ENCODE assay signal across 28 cellular contexts in genomic region chr10:33086100-33086499, GRCh38.
"Had no signal": no experiment of that assay in that cellular context is flagged by ENCODE, and none has a peak within 500 bp of the region (broad histone marks: within the 10 kb centered on the region; RNA-seq: fewer than 3 reads in every experiment).

No MANE protein-coding gene starts in this region.

- H3K27me3 ChIP-seq: hepatocyte, left lung, neural progenitor cell, neutrophil, sigmoid colon, spleen, suprapubic skin, tibial artery, upper lobe of right lung had no signal

- H3K4me3 ChIP-seq: heart right ventricle, hepatocyte, left lung, lower lobe of right lung, neural progenitor cell, prostate gland, sigmoid colon, spleen, suprapubic skin, thoracic aorta, tibial artery, upper lobe of right lung had no signal

- H3K4me1 ChIP-seq: left lung, lower lobe of right lung, prostate gland, sigmoid colon, suprapubic skin, tibial artery, upper lobe of right lung had no signal

- H3K9me3 Mint-ChIP-seq: neural progenitor cell had no signal

- ATAC-seq: left colon; left lung; lower lobe of right lung; natural killer cell; stimulated activated effector memory CD8-positive, alpha-beta T cell treated with anti-CD3 and anti-CD28 coated beads, Interleukin-12 subunit alpha, Interleukin-12 subunit beta, amount 100 ng/mL, for 72 hours; upper lobe of right lung had no signal

- H3K27ac ChIP-seq: heart right ventricle, hepatocyte, left lung, lower lobe of right lung, neural progenitor cell, neutrophil, prostate gland, sigmoid colon, spleen, suprapubic skin, thoracic aorta, tibial artery, upper lobe of right lung had no signal

- H3K27me3 Mint-ChIP-seq: stimulated activated naive CD8-positive, alpha-beta T cell treated with anti-CD3 and anti-CD28 coated beads, Interleukin-15, Interleukin-2, amounts not matched to agents 100 ng/mL and 50 ng/mL, for 24 hours had no signal

- H3K9me3 ChIP-seq: left lung, lower lobe of right lung, neutrophil, prostate gland, sigmoid colon, spleen, suprapubic skin, thoracic aorta, tibial artery, upper lobe of right lung had no signal

- DNase-seq: heart right ventricle; left colon; left lung; lower lobe of right lung; mammary epithelial cell; mesenchymal stem cell; naive B cell; natural killer cell; nephron progenitor cell; occipital lobe; retina; right cardiac atrium; sigmoid colon; small intestine; spleen; stimulated activated CD4-positive, alpha-beta T cell treated with anti-CD3 and anti-CD28 coated beads, Interleukin-4, amount 100 ng/mL, for 24 hours; stimulated activated naive CD4-positive, alpha-beta T cell; tibial artery; trophoblast cell; upper lobe of right lung had no signal

- H3K4me3 Mint-ChIP-seq: natural killer cell; nephron progenitor cell; neural progenitor cell; stimulated activated effector memory CD8-positive, alpha-beta T cell treated with anti-CD3 and anti-CD28 coated beads, Interleukin-12 subunit alpha, Interleukin-12 subunit beta, amount 100 ng/mL, for 72 hours; stimulated activated naive CD8-positive, alpha-beta T cell treated with anti-CD3 and anti-CD28 coated beads, Interleukin-15, Interleukin-2, amounts not matched to agents 100 ng/mL and 50 ng/mL, for 24 hours had no signal

- H3K36me3 ChIP-seq: heart right ventricle, left lung, lower lobe of right lung, neural progenitor cell, neutrophil, prostate gland, sigmoid colon, spleen, suprapubic skin, thoracic aorta, tibial artery, upper lobe of right lung had no signal

- H3K27ac Mint-ChIP-seq: naive B cell; nephron progenitor cell; neural progenitor cell; stimulated activated effector memory CD8-positive, alpha-beta T cell treated with anti-CD3 and anti-CD28 coated beads, Interleukin-12 subunit alpha, Interleukin-12 subunit beta, amount 100 ng/mL, for 72 hours; stimulated activated naive CD8-positive, alpha-beta T cell treated with anti-CD3 and anti-CD28 coated beads, Interleukin-15, Interleukin-2, amounts not matched to agents 100 ng/mL and 50 ng/mL, for 24 hours had no signal

- H3K36me3 Mint-ChIP-seq: neural progenitor cell had no signal
